8 cellular contexts compared by ENCODE assay signal in genomic region chr10:114925675-114926204, GRCh38. TPM values are rescaled to one million over a fixed set of nuclear protein-coding genes. Genes with fewer than 3 reads are reported as not detected.
DNase-seq lines count a peak whose midpoint lies in the region; ATAC-seq and TF ChIP-seq lines count a peak whose summit lies in the region.
"Had no signal": no experiment of that assay in that cellular context is flagged by ENCODE, and none has a peak within 500 bp of the region (broad histone marks: within the 10 kb centered on the region; RNA-seq: fewer than 3 reads in every experiment).

No MANE protein-coding gene starts in this region.

- H3K27ac ChIP-seq in HCT116 (ENCODE audit: low read depth, low read length) (no peak overlapping the region), fibroblast of lung (ENCODE audit: insufficient read depth, low read length) (no peak overlapping the region)
- H3K27ac ChIP-seq: SK-N-MC had no signal

- H4K20me1 ChIP-seq in HCT116 (ENCODE audit: insufficient read depth) (no peaks in the 10 kb centered on the region), fibroblast of lung (ENCODE audit: control insufficient read depth, extremely low read depth, insufficient read depth, low read length) (no peaks in the 10 kb centered on the region)

- peaks cover 5 to 10% of the 10 kb centered on the region in 2 experiments; a peak in 3 of 4 replicates for H3K4me1 ChIP-seq in HCT116 (ENCODE audit: control insufficient read depth in 1 of 2, insufficient read depth in 2 of 2, low read length in 2 of 2)
- no peaks in the 10 kb centered on the region for H3K4me1 ChIP-seq in fibroblast of lung (ENCODE audit: control insufficient read depth, extremely low read depth, insufficient read depth, low read length)

- H3K27ac Mint-ChIP-seq in natural killer cell = no peak overlapping the region

- H3K27me3 ChIP-seq in HCT116 (ENCODE audit: insufficient read depth, low read length) = no peaks in the 10 kb centered on the region
- H3K27me3 ChIP-seq in fibroblast of lung (ENCODE audit: control insufficient read depth, insufficient read depth, low read length) = no peaks in the 10 kb centered on the region

- H3K79me2 ChIP-seq in HCT116 (ENCODE audit: insufficient read depth, low read length) (no peaks in the 10 kb centered on the region), fibroblast of lung (ENCODE audit: control insufficient read depth, insufficient read depth, low read length) (no peaks in the 10 kb centered on the region)

- no peak overlapping the region for H3K4me3 ChIP-seq in HCT116 (replicated peaks in 1 of 2; ENCODE audit: low read depth in 1 of 2, low read length in 2 of 2)
- no peak overlapping the region for H3K4me3 ChIP-seq in NB4 (ENCODE audit: low read depth, low read length)
- no peak overlapping the region for H3K4me3 ChIP-seq in fibroblast of lung (replicated peaks in 1 of 4; ENCODE audit: control extremely low read depth in 1 of 4, insufficient read depth in 1 of 4, low read depth in 3 of 4, low read length in 4 of 4)
- H3K4me3 ChIP-seq: SK-N-MC had no signal

- H3K36me3 ChIP-seq in HCT116 (ENCODE audit: control insufficient read depth in 1 of 2, insufficient read depth in 2 of 2, low read length in 2 of 2) (no peaks in the 10 kb centered on the region), fibroblast of lung (ENCODE audit: control insufficient read depth, insufficient read depth, low read length) (no peaks in the 10 kb centered on the region)

- peaks cover 20 to 32% of the 10 kb centered on the region in 2 donors for H3K27me3 Mint-ChIP-seq in natural killer cell (ENCODE audit: low read depth in 2 of 2)

- TF ChIP-seq RAD21 in HCT116 (IDR thresholded peaks at IDR 0.05; ENCODE audit: low read depth) = no peak

- RAD21 ChIA-PET in HCT116 (lab: Charles Lee; ENCODE audit: low non-redundant PET in 1 of 2, low total read pairs in 2 of 2, uncharacterized antibody in 2 of 2, unreplicated experiment in 2 of 2) = no interaction called here

- H3K9me3 ChIP-seq in HCT116 (ENCODE audit: control insufficient read depth in 1 of 2, insufficient read depth in 1 of 2, low read depth in 1 of 2, low read length in 2 of 2) (no peaks in the 10 kb centered on the region), fibroblast of lung (ENCODE audit: control insufficient read depth, insufficient read depth, low read depth, low read length) (no peaks in the 10 kb centered on the region)

- CTCF ChIA-PET in HCT116 (lab: Charles Lee) = interaction anchor here (0.8 kb wide), 1 partner anchor 48 kb away, joined by 3 read pairs; no protein-coding TSS in a partner anchor

- H3K4me1 Mint-ChIP-seq in natural killer cell = no peaks in the 10 kb centered on the region

- ATAC-seq in GM18861 (IDR thresholded peaks at IDR 0.05; ENCODE audit: unreplicated experiment) (peak; percentile 88), HCT116 (peak; percentile 66), natural killer cell (no peak)

- H3K36me3 Mint-ChIP-seq in natural killer cell = no peaks in the 10 kb centered on the region

- H3K4me3 Mint-ChIP-seq in natural killer cell = no peak overlapping the region

- no TSS peak for BruUV-seq in HCT116 (replicated peaks; lab: Mats Ljungman, UMichigan)

- H3K9me2 ChIP-seq in HCT116 (ENCODE audit: insufficient read depth) = no peaks in the 10 kb centered on the region

- intact Hi-C loops in HCT116 (cut with micrococcal nuclease) = no loop called here
- intact Hi-C loops in natural killer cell (cut with micrococcal nuclease) = no loop called here

- H3K9ac ChIP-seq in HCT116 (ENCODE audit: low read length) = no peak overlapping the region
- no peak overlapping the region for H3K9ac ChIP-seq in fibroblast of lung (ENCODE audit: insufficient read depth, low read length)

- H3K9me3 Mint-ChIP-seq in natural killer cell = no peaks in the 10 kb centered on the region

- POLR2A ChIA-PET in HCT116 (lab: Charles Lee) = no interaction called here

- no peak for TF ChIP-seq CTCF in HCT116 (IDR thresholded peaks at IDR 0.05 in 2 of 3, conservative IDR thresholded peaks at IDR 0.05 in 1 of 3; ENCODE audit: borderline replicate concordance in 1 of 3, insufficient read depth in 1 of 3, low read depth in 2 of 3, low read length in 2 of 3)
- TF ChIP-seq CTCF in NB4 (IDR thresholded peaks at IDR 0.05; ENCODE audit: low read depth, low read length) = no peak
- TF ChIP-seq CTCF in fibroblast of lung (conservative IDR thresholded peaks at IDR 0.05 in 1 of 2, IDR thresholded peaks at IDR 0.05 in 1 of 2; ENCODE audit: low read depth in 1 of 2, low read length in 2 of 2) = no peak
- TF ChIP-seq CTCF in natural killer cell (IDR thresholded peaks at IDR 0.05) = no peak

- TF ChIP-seq POLR2A in HCT116 (IDR thresholded peaks at IDR 0.05; ENCODE audit: borderline replicate concordance, extremely low read depth, insufficient read depth, insufficient read length) (no peak), NB4 (IDR thresholded peaks at IDR 0.05; ENCODE audit: extremely low read depth, insufficient read length) (no peak)

- DNase-seq in HCT116 (ENCODE audit: low read depth, low spot score) = no peak
- DNase-seq in NB4 (ENCODE audit: low read depth) = peak; percentile 92
- peak; percentile 24 to 88 for DNase-seq in fibroblast of lung (ENCODE audit: low read depth in 2 of 2)
- DNase-seq in natural killer cell = no peak
- DNase-seq in RPMI8226 = no peak
- DNase-seq in NCI-H1105 (lab: John Stamatoyannopoulos, UW) = no peak

- H2AFZ ChIP-seq in HCT116 (ENCODE audit: low read depth, low read length, poor library complexity, severe bottlenecking) (peak overlapping the region; percentile 20), fibroblast of lung (ENCODE audit: low read length) (no peak overlapping the region)

- H3K4me2 ChIP-seq in HCT116 (ENCODE audit: low read length) (peak overlapping the region; percentile 46), fibroblast of lung (ENCODE audit: extremely low read depth, insufficient read depth, low read length) (no peak overlapping the region)

TF ChIP-seq in HCT116, 20 proteins besides CTCF, POLR2A, EP300 and RAD21 (continues in another document):
- TF ChIP-seq EZH2phosphoT487 (IDR thresholded peaks at IDR 0.05; ENCODE audit: borderline replicate concordance) (no peak), YY1 (IDR thresholded peaks at IDR 0.05; ENCODE audit: extremely low read depth, insufficient replicate concordance, low read depth, low read length) (no peak), ELF1 (IDR thresholded peaks at IDR 0.05; ENCODE audit: borderline replicate concordance, low read depth) (no peak), CEBPB (IDR thresholded peaks at IDR 0.05; ENCODE audit: low read depth) (no peak), MAX (IDR thresholded peaks at IDR 0.05) (no peak), JUND (IDR thresholded peaks at IDR 0.05) (0 out of 2 replicates have a peak, but pooled peaks have one; percentile 37), POLR2AphosphoS5 (IDR thresholded peaks at IDR 0.05; ENCODE audit: low read depth, low read length) (no peak), CBX3 (IDR thresholded peaks at IDR 0.05; ENCODE audit: low read depth) (no peak), FOSL1 (IDR thresholded peaks at IDR 0.05; ENCODE audit: low read depth) (peak; percentile 54), SP1 (IDR thresholded peaks at IDR 0.05; ENCODE audit: low read depth) (peak; percentile 45), TCF7L2 (IDR thresholded peaks at IDR 0.05; ENCODE audit: borderline replicate concordance, extremely low read depth, insufficient read depth, insufficient read length) (no peak), EGR1 (IDR thresholded peaks at IDR 0.05; ENCODE audit: low read depth) (no peak), ZNF274 (IDR thresholded peaks at IDR 0.05; ENCODE audit: low read depth, low read length) (no peak), ZFX (IDR thresholded peaks at IDR 0.05) (no peak), EZH2 (IDR thresholded peaks at IDR 0.05) (no peak)
- TF ChIP-seq, protein P1, sequence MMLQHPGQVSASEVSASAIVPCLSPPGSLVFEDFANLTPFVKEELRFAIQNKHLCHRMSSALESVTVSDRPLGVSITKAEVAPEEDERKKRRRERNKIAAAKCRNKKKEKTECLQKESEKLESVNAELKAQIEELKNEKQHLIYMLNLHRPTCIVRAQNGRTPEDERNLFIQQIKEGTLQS (IDR thresholded peaks at IDR 0.05) = no peak
- TF ChIP-seq, protein P2, sequence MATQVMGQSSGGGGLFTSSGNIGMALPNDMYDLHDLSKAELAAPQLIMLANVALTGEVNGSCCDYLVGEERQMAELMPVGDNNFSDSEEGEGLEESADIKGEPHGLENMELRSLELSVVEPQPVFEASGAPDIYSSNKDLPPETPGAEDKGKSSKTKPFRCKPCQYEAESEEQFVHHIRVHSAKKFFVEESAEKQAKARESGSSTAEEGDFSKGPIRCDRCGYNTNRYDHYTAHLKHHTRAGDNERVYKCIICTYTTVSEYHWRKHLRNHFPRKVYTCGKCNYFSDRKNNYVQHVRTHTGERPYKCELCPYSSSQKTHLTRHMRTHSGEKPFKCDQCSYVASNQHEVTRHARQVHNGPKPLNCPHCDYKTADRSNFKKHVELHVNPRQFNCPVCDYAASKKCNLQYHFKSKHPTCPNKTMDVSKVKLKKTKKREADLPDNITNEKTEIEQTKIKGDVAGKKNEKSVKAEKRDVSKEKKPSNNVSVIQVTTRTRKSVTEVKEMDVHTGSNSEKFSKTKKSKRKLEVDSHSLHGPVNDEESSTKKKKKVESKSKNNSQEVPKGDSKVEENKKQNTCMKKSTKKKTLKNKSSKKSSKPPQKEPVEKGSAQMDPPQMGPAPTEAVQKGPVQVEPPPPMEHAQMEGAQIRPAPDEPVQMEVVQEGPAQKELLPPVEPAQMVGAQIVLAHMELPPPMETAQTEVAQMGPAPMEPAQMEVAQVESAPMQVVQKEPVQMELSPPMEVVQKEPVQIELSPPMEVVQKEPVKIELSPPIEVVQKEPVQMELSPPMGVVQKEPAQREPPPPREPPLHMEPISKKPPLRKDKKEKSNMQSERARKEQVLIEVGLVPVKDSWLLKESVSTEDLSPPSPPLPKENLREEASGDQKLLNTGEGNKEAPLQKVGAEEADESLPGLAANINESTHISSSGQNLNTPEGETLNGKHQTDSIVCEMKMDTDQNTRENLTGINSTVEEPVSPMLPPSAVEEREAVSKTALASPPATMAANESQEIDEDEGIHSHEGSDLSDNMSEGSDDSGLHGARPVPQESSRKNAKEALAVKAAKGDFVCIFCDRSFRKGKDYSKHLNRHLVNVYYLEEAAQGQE (IDR thresholded peaks at IDR 0.05; ENCODE audit: low read depth) = no peak

RNA-seq across cellular contexts. Expression of gene TRUB1, which starts 12.3 kb away (rescaled TPM):
- total RNA-seq in HCT116 (2021; ENCODE audit: unreplicated experiment) = 44.1 TPM
- 10.7 and 15.1 TPM in 2 replicates for polyA plus RNA-seq in HCT116 (2012)
- total RNA-seq in fibroblast of lung = 31.3 and 38.5 TPM in 2 replicates
- 19.6 and 23.3 TPM in 2 replicates for polyA plus RNA-seq in fibroblast of lung
- 11.5 and 11.7 TPM in 2 replicates for polyA plus RNA-seq in fibroblast of lung (2012)
- 0.47 and 6.2 TPM in 2 replicates for polyA minus RNA-seq in fibroblast of lung (ENCODE audit: low replicate concordance)
- 10 to 100 TPM in 2 of 3 donors, 1 to 10 TPM in 1; 7.3 to 10.3 (median 10.1) TPM for total RNA-seq in natural killer cell

Comparison
In these comparisons a context has a peak if more than half of its experiments do, and no peak if none do; other contexts are left out.
1. ATAC-seq: peak in GM18861 (single experiment) and HCT116 (single experiment); none in natural killer cell (0 of 3).
2. DNase-seq: peak in NB4 (single experiment) and fibroblast of lung (2 of 2); none in HCT116 (single experiment), natural killer cell (single experiment), RPMI8226 (single experiment) and NCI-H1105 (single experiment).